ENCODE assay signal across 8 cellular contexts in genomic region chr11:77127674-77127968, GRCh38. TPM values are rescaled to one million over a fixed set of nuclear protein-coding genes. Genes with fewer than 3 reads are reported as not detected.
DNase-seq lines count a peak whose midpoint lies in the region; TF ChIP-seq lines count a peak whose summit lies in the region.

No MANE protein-coding gene starts in this region.

- TF ChIP-seq CTCF in astrocyte of the cerebellum (IDR thresholded peaks at IDR 0.05; ENCODE audit: low read depth, low read length, missing control alignments) (no peak), liver (IDR thresholded peaks at IDR 0.05; ENCODE audit: low read depth, low read length, missing input control) (no peak), tibial artery (IDR thresholded peaks at IDR 0.05) (no peak)

- H3K4me3 Mint-ChIP-seq in activated T-cell treated with anti-CD3 and anti-CD28 coated beads, Interleukin-2, amount 50 U/mL, for 24 hours, result peak overlapping the region; percentile 45

- no peaks in the 10 kb centered on the region for H3K9me3 ChIP-seq in liver (ENCODE audit: control insufficient read depth in 4 of 4, low read length in 3 of 4)
- no peaks in the 10 kb centered on the region for H3K9me3 ChIP-seq in tibial artery

- intact Hi-C loops in tibial artery (cut with DNase I; ENCODE audit: low total_unique reads), result loop anchor here (2.0 to 5.0 kb wide), 2 partner anchors 61 to 420 kb away; no protein-coding TSS in a partner anchor

- H3K4me1 ChIP-seq in liver (ENCODE audit: control insufficient read depth in 4 of 4, insufficient read depth in 4 of 4, low read length in 3 of 4), result peaks cover 16 to 61% (median 54%) of the 10 kb centered on the region in 4 donors
- peaks cover 0 to 42% (median 36%) of the 10 kb centered on the region in 4 donors for H3K4me1 ChIP-seq in tibial artery

- no peak overlapping the region for H3K27ac Mint-ChIP-seq in activated T-cell treated with anti-CD3 and anti-CD28 coated beads, Interleukin-2, amount 50 U/mL, for 24 hours

- in situ Hi-C loops in astrocyte of the cerebellum (cut with HindIII; ENCODE audit: low sequenced_read_pairs), result no loop called here

- H3K4me3 ChIP-seq in astrocyte of the cerebellum (ENCODE audit: low read depth, low read length), result peak overlapping the region; percentile 40
- peak overlapping the region; percentile 30 to 61 (median 31) for H3K4me3 ChIP-seq in liver (ENCODE audit: low read depth in 1 of 3, low read length in 3 of 3)
- peak overlapping the region; percentile 34 to 52 for H3K4me3 ChIP-seq in tibial artery

- H3K9ac ChIP-seq in liver (ENCODE audit: low read depth in 1 of 2, low read length in 2 of 2), result peak overlapping the region in 1 of 2 donors; percentile 58

- peaks cover 13% of the 10 kb centered on the region for H3K27me3 Mint-ChIP-seq in activated T-cell treated with anti-CD3 and anti-CD28 coated beads, Interleukin-2, amount 50 U/mL, for 24 hours

- no peak for TF ChIP-seq RAD21 in liver (IDR thresholded peaks at IDR 0.05)

- no peak for DNase-seq in activated T-cell treated with anti-CD3 and anti-CD28 coated beads, Interleukin-2, amount 50 U/mL, for 24 hours
- no peak for DNase-seq in activated T-cell treated with anti-CD3 and anti-CD28 coated beads for 4 hours
- DNase-seq in astrocyte of the cerebellum (ENCODE audit: low read depth), result no peak
- no peak for DNase-seq in tibial artery
- no peak for DNase-seq in dedifferentiated amniotic fluid mesenchymal stem cell (ENCODE audit: extremely low spot score)
- DNase-seq in H4 (ENCODE audit: low spot score), result no peak
- no peak for DNase-seq in islet precursor cell

- peaks cover 0 to 21% (median 11%) of the 10 kb centered on the region in 4 donors for H3K36me3 ChIP-seq in liver (ENCODE audit: control insufficient read depth in 4 of 4, insufficient read depth in 3 of 4, low read depth in 1 of 4, low read length in 3 of 4)
- peaks cover 0 to 15% (median 15%) of the 10 kb centered on the region in 3 donors for H3K36me3 ChIP-seq in tibial artery

- H3K27me3 ChIP-seq in liver (ENCODE audit: control insufficient read depth in 4 of 4, insufficient read depth in 4 of 4, low read length in 3 of 4) (no peaks in the 10 kb centered on the region), tibial artery (no peaks in the 10 kb centered on the region)

- H3K27ac ChIP-seq in liver (ENCODE audit: low read depth in 1 of 2, low read length in 2 of 2) (peak overlapping the region; percentile 64 to 68), tibial artery (peak overlapping the region in 1 of 2 donors; percentile 5)

- H3K36me3 Mint-ChIP-seq in activated T-cell treated with anti-CD3 and anti-CD28 coated beads, Interleukin-2, amount 50 U/mL, for 24 hours (ENCODE audit: low read depth), result no peaks in the 10 kb centered on the region

- WGBS in liver, result 7% methylated on average over 6 of the region's 6 CpGs

- no peaks in the 10 kb centered on the region for H3K9me3 Mint-ChIP-seq in activated T-cell treated with anti-CD3 and anti-CD28 coated beads, Interleukin-2, amount 50 U/mL, for 24 hours

- H3K4me1 Mint-ChIP-seq in activated T-cell treated with anti-CD3 and anti-CD28 coated beads, Interleukin-2, amount 50 U/mL, for 24 hours (ENCODE audit: low read depth), result peaks cover 14% of the 10 kb centered on the region

TF ChIP-seq in liver, 16 proteins besides CTCF, POLR2A, EP300 and RAD21:
- TF ChIP-seq JUND (IDR thresholded peaks at IDR 0.05) (no peak), FOXA2 (IDR thresholded peaks at IDR 0.05) (no peak), HNF4A (conservative IDR thresholded peaks at IDR 0.05) (no peak), EGR1 (IDR thresholded peaks at IDR 0.05; ENCODE audit: low read depth in 2 of 2) (no peak), YY1 (IDR thresholded peaks at IDR 0.05) (no peak), REST (IDR thresholded peaks at IDR 0.05) (no peak), RXRA (IDR thresholded peaks at IDR 0.05) (no peak), NR2F2 (IDR thresholded peaks at IDR 0.05) (no peak), TAF1 (conservative IDR thresholded peaks at IDR 0.05) (no peak), FOXA1 (IDR thresholded peaks at IDR 0.05) (no peak), SP1 (IDR thresholded peaks at IDR 0.05) (no peak), HNF4G (IDR thresholded peaks at IDR 0.05) (no peak), MAX (IDR thresholded peaks at IDR 0.05) (no peak), ATF3 (IDR thresholded peaks at IDR 0.05) (no peak)
TF ChIP-seq in liver: peak in this region for 0.

RNA-seq across cellular contexts. Expression of gene MYO7A, which starts 0.4 kb away (rescaled TPM):
- 10 to 100 TPM in 1 of 2 donors, 1 to 10 TPM in 1; 7.3 to 33.6 TPM for total RNA-seq in liver
- 10 to 100 TPM in 1 of 2 donors, 1 to 10 TPM in 1; 8.3 to 14.3 TPM for polyA plus RNA-seq in liver
- total RNA-seq in H4 (2014; rRNA removed; shearing (Covaris generic)), result 0.35 and 1.4 TPM in 2 replicates

RNA-seq across cellular contexts. Expression of gene OMP, which starts 25.0 kb away (rescaled TPM):
- total RNA-seq in liver, result under 1 TPM; 0.65 to 0.75 TPM
- under 1 TPM in 1 of 2 donors, not detected in 1; 0.24 TPM for polyA plus RNA-seq in liver
- total RNA-seq in H4 (2014; rRNA removed; shearing (Covaris generic)), result not detected in 2 replicates
